Comparison of ENCODE assay signal across 12 cellular contexts in the genomic region with DNA sequence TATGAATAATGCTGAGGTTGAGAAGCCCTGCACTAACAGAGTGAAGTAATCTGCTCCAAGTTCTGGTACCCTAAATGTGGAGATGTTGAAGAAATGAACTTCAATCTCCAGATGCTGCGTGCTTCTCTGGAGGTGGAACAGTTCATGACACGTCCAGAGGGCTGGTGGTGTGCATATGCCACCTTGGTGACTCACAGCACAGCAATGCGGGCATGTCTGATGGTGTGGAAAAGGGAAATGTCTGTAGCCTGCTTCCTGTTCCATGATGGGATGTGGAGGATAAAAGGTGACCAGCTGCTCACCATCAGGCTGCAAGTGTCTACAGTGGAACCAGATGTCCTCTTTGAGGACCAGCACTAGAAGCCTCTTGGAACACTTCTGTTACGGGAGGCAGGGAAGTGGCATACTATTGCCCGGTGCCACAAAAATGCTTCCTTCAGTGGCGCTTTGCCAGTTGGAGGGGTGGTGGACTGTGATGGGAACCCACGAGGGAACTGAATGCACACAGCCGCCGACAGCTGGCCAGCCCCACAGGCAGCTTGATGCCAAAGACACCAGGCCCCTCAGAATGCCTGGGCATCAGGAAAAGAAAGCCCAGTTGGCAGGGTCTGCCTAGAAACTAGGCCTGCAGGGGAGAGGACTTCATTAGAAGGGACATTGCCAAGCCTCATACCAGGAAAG. TPM values are rescaled to one million over a fixed set of nuclear protein-coding genes. Genes with fewer than 3 reads are reported as not detected.
DNase-seq lines count a peak whose midpoint lies in the region; ATAC-seq and TF ChIP-seq lines count a peak whose summit lies in the region.
"Had no signal": no experiment of that assay in that cellular context is flagged by ENCODE, and none has a peak within 500 bp of the region (broad histone marks: within the 10 kb centered on the region; RNA-seq: fewer than 3 reads in every experiment).

No MANE protein-coding gene starts in this region.

- H2BK120ac ChIP-seq in trophoblast cell (ENCODE audit: insufficient read depth, low read length, poor library complexity), result no peak overlapping the region

- H3K9ac ChIP-seq in trophoblast cell (ENCODE audit: low read length), result no peak overlapping the region

- no peak overlapping the region for H2AFZ ChIP-seq in trophoblast cell (ENCODE audit: insufficient read depth, low read length, poor library complexity)

- H3K27ac Mint-ChIP-seq in effector memory CD8-positive, alpha-beta T cell, result peak overlapping the region; percentile 10 to 76
- H3K27ac Mint-ChIP-seq in progenitor cell of endocrine pancreas, result no peak overlapping the region
- no peak overlapping the region for H3K27ac Mint-ChIP-seq in Caco-2 (ENCODE audit: unreplicated experiment)
- H3K27ac Mint-ChIP-seq: activated CD4-positive, alpha-beta memory T cell treated with anti-CD3 and anti-CD28 coated beads, Interleukin-2, amount 10 ng/mL, durations not matched to agents 7 days and 5 days had no signal

- H3K79me1 ChIP-seq in trophoblast cell (ENCODE audit: low read length), result no peaks in the 10 kb centered on the region

- H3K27me3 Mint-ChIP-seq in effector memory CD8-positive, alpha-beta T cell, result no peaks in the 10 kb centered on the region
- peaks cover 4% of the 10 kb centered on the region for H3K27me3 Mint-ChIP-seq in progenitor cell of endocrine pancreas
- H3K27me3 Mint-ChIP-seq in Caco-2 (ENCODE audit: insufficient read depth, unreplicated experiment), result no peaks in the 10 kb centered on the region
- H3K27me3 Mint-ChIP-seq: activated CD4-positive, alpha-beta memory T cell treated with anti-CD3 and anti-CD28 coated beads, Interleukin-2, amount 10 ng/mL, durations not matched to agents 7 days and 5 days had no signal

- H3K27ac ChIP-seq in trophoblast cell (ENCODE audit: low read depth, low read length), result no peak overlapping the region
- H3K27ac ChIP-seq: 22Rv1, gastrocnemius medialis, SJSA1 had no signal

- no peak overlapping the region for H4K12ac ChIP-seq in trophoblast cell (ENCODE audit: low read depth, low read length)

- no peak overlapping the region for H3K4me2 ChIP-seq in trophoblast cell (ENCODE audit: low read length)

- H2AK5ac ChIP-seq in trophoblast cell (ENCODE audit: low read length), result no peak overlapping the region

- ATAC-seq in effector memory CD8-positive, alpha-beta T cell (replicated peaks), result no peak
- no peak for ATAC-seq in GM19463 (IDR thresholded peaks at IDR 0.05; ENCODE audit: unreplicated experiment)
- ATAC-seq: gastrocnemius medialis had no signal

- H3K27me3 ChIP-seq in trophoblast cell (ENCODE audit: insufficient read depth, low read length) (no peaks in the 10 kb centered on the region), Caco-2 (replicated peaks; ENCODE audit: control insufficient read depth, insufficient read depth, low read length) (no peaks in the 10 kb centered on the region)
- H3K27me3 ChIP-seq: gastrocnemius medialis, SJSA1 had no signal

- H3K4me3 Mint-ChIP-seq in effector memory CD8-positive, alpha-beta T cell, result no peak overlapping the region
- no peak overlapping the region for H3K4me3 Mint-ChIP-seq in progenitor cell of endocrine pancreas (ENCODE audit: low read depth)
- no peak overlapping the region for H3K4me3 Mint-ChIP-seq in Caco-2 (ENCODE audit: unreplicated experiment)
- H3K4me3 Mint-ChIP-seq: activated CD4-positive, alpha-beta memory T cell treated with anti-CD3 and anti-CD28 coated beads, Interleukin-2, amount 10 ng/mL, durations not matched to agents 7 days and 5 days had no signal

- POLR2A ChIA-PET in Caco-2 (lab: Charles Lee), result no interaction called here

- H3K23ac ChIP-seq in trophoblast cell (ENCODE audit: low read length), result no peak overlapping the region

- peaks cover 0 to 3% of the 10 kb centered on the region in 2 donors for H3K4me1 Mint-ChIP-seq in effector memory CD8-positive, alpha-beta T cell (ENCODE audit: low read depth in 2 of 2)
- no peaks in the 10 kb centered on the region for H3K4me1 Mint-ChIP-seq in progenitor cell of endocrine pancreas (ENCODE audit: low read depth)
- no peaks in the 10 kb centered on the region for H3K4me1 Mint-ChIP-seq in Caco-2 (ENCODE audit: low read depth, unreplicated experiment)

- H3K18ac ChIP-seq in trophoblast cell (ENCODE audit: low read length), result no peak overlapping the region

- no peak overlapping the region for H3K4me3 ChIP-seq in trophoblast cell (ENCODE audit: low read depth, low read length)
- no peak overlapping the region for H3K4me3 ChIP-seq in Caco-2 (ENCODE audit: low read depth, low read length)
- H3K4me3 ChIP-seq: gastrocnemius medialis, SJSA1 had no signal

- TF ChIP-seq CTCF in progenitor cell of endocrine pancreas (IDR thresholded peaks at IDR 0.05; ENCODE audit: unreplicated experiment), result no peak
- TF ChIP-seq CTCF in Caco-2 (IDR thresholded peaks at IDR 0.05; ENCODE audit: insufficient read depth in 1 of 2, low read depth in 1 of 2, low read length in 1 of 2, severe bottlenecking in 1 of 2, unreplicated experiment in 1 of 2), result no peak

- H4K8ac ChIP-seq in trophoblast cell (ENCODE audit: low read depth, low read length), result no peak overlapping the region

- CTCF ChIA-PET in Caco-2 (lab: Charles Lee), result interaction anchor here (3.3 to 6.1 kb wide), 2 partner anchors 47 to 102 kb away, joined by 17 to 76 read pairs; no protein-coding TSS in a partner anchor

- H3K4ac ChIP-seq in trophoblast cell (ENCODE audit: low read depth, low read length), result no peak overlapping the region

- H3K9me3 Mint-ChIP-seq in effector memory CD8-positive, alpha-beta T cell, result no peaks in the 10 kb centered on the region
- H3K9me3 Mint-ChIP-seq in progenitor cell of endocrine pancreas (ENCODE audit: low read depth) (no peaks in the 10 kb centered on the region), Caco-2 (ENCODE audit: unreplicated experiment) (no peaks in the 10 kb centered on the region)
- H3K9me3 Mint-ChIP-seq: activated CD4-positive, alpha-beta memory T cell treated with anti-CD3 and anti-CD28 coated beads, Interleukin-2, amount 10 ng/mL, durations not matched to agents 7 days and 5 days had no signal

- H3K9me3 ChIP-seq in trophoblast cell (ENCODE audit: insufficient read depth, low read depth, low read length) (no peaks in the 10 kb centered on the region), Caco-2 (no peaks in the 10 kb centered on the region)
- H3K9me3 ChIP-seq: gastrocnemius medialis, SJSA1 had no signal

- no peak overlapping the region for H4K91ac ChIP-seq in trophoblast cell (ENCODE audit: low read depth, low read length)

- H2BK5ac ChIP-seq in trophoblast cell (ENCODE audit: low read depth, low read length, poor library complexity), result no peak overlapping the region

- no TSS peak for BruUV-seq in Caco-2 (replicated peaks; lab: Mats Ljungman, UMichigan)

- H3K36me3 Mint-ChIP-seq in effector memory CD8-positive, alpha-beta T cell (ENCODE audit: insufficient read depth), result peaks cover 44% of the 10 kb centered on the region
- peaks cover 7% of the 10 kb centered on the region for H3K36me3 Mint-ChIP-seq in progenitor cell of endocrine pancreas (ENCODE audit: insufficient read depth)
- H3K36me3 Mint-ChIP-seq in Caco-2 (ENCODE audit: insufficient read depth, unreplicated experiment), result no peaks in the 10 kb centered on the region

- H3K36me3 ChIP-seq in trophoblast cell (ENCODE audit: control insufficient read depth in 1 of 2, insufficient read depth in 2 of 2, low read length in 2 of 2) (peaks cover 4 to 15% of the 10 kb centered on the region in 2 experiments), Caco-2 (ENCODE audit: control insufficient read depth, insufficient read depth, low read length) (no peaks in the 10 kb centered on the region)

- no peak overlapping the region for H2BK12ac ChIP-seq in trophoblast cell (ENCODE audit: low read length)

- H3K14ac ChIP-seq in trophoblast cell (ENCODE audit: low read length), result no peak overlapping the region

- DNase-seq in NCI-H2171 treated with DMSO at 0.1 percent for 48 hours (lab: John Stamatoyannopoulos, UW), result peak; percentile 28
- no peak for DNase-seq in NCI-H2171 (lab: John Stamatoyannopoulos, UW)
- DNase-seq in NCI-H446 treated with DMSO at 0.1 percent for 48 hours (lab: John Stamatoyannopoulos, UW), result peak; percentile 30
- no peak for DNase-seq in effector memory CD8-positive, alpha-beta T cell
- peak; percentile 15 to 61 for DNase-seq in trophoblast cell
- DNase-seq in progenitor cell of endocrine pancreas (ENCODE audit: low spot score, unreplicated experiment), result no peak
- no peak for DNase-seq in Caco-2
- DNase-seq: activated CD4-positive, alpha-beta memory T cell treated with anti-CD3 and anti-CD28 coated beads, Interleukin-2, amount 10 ng/mL, durations not matched to agents 7 days and 5 days; gastrocnemius medialis had no signal

- peaks cover 5 to 8% of the 10 kb centered on the region in 2 experiments for H3K4me1 ChIP-seq in trophoblast cell (ENCODE audit: control insufficient read depth in 1 of 2, insufficient read depth in 2 of 2, low read length in 2 of 2)
- H3K4me1 ChIP-seq in Caco-2, result no peaks in the 10 kb centered on the region
- H3K4me1 ChIP-seq: gastrocnemius medialis had no signal

- H3K79me2 ChIP-seq in trophoblast cell (ENCODE audit: control insufficient read depth, insufficient read depth, low read length, poor library complexity), result no peaks in the 10 kb centered on the region

- intact Hi-C loops in Caco-2 (cut with micrococcal nuclease; ENCODE audit: unreplicated experiment), result no loop called here

- WGBS in trophoblast cell (ENCODE audit: extremely low coverage, insufficient coverage, insufficient read length), result no CpG with 5 or more reads among the region's 9 CpGs

RNA-seq across cellular contexts. Expression of a gene that starts 19.9 kb away (rescaled TPM):
- polyA plus RNA-seq in trophoblast cell (2013), result 8.8 and 9.5 TPM in 2 replicates
- total RNA-seq in progenitor cell of endocrine pancreas, result 16.8 and 19.4 TPM in 2 replicates
- 36.7 and 40.7 TPM in 2 replicates for total RNA-seq in Caco-2 (2022)

RNA-seq across cellular contexts. Expression of a gene that starts 26.2 kb away (rescaled TPM):
- 82.8 and 87.6 TPM in 2 replicates for polyA plus RNA-seq in trophoblast cell (2013)
- total RNA-seq in progenitor cell of endocrine pancreas (177 and 181 TPM in 2 replicates), Caco-2 (2022) (213 and 214 TPM in 2 replicates)

Comparison
In these comparisons a context has a peak if more than half of its experiments do, and no peak if none do; other contexts are left out.
1. DNase-seq: peak in NCI-H2171 treated with DMSO at 0.1 percent for 48 hours (single experiment), NCI-H446 treated with DMSO at 0.1 percent for 48 hours (single experiment) and trophoblast cell (2 of 2); none in NCI-H2171 (single experiment), effector memory CD8-positive, alpha-beta T cell (0 of 3), progenitor cell of endocrine pancreas (single experiment) and Caco-2 (0 of 2).
2. H3K27ac Mint-ChIP-seq: peak in effector memory CD8-positive, alpha-beta T cell (2 of 2); none in progenitor cell of endocrine pancreas (single experiment) and Caco-2 (single experiment).